In genomic region chr12:65666876-65667275, GRCh38 we compare ENCODE assay signal across 14 cellular contexts.
DNase-seq lines count a peak whose midpoint lies in the region; ATAC-seq and TF ChIP-seq lines count a peak whose summit lies in the region.
"Had no signal": no experiment of that assay in that cellular context is flagged by ENCODE, and none has a peak within 500 bp of the region (broad histone marks: within the 10 kb centered on the region; RNA-seq: fewer than 3 reads in every experiment).

No MANE protein-coding gene starts in this region.

- H2AK5ac ChIP-seq in neuronal stem cell (ENCODE audit: low read depth, low read length) = no peak overlapping the region

- no peak overlapping the region for H3K14ac ChIP-seq in neuronal stem cell (ENCODE audit: low read length)

- peak; percentile 3 to 12 for DNase-seq in activated CD4-positive, alpha-beta T cell treated with anti-CD3 and anti-CD28 coated beads, Interleukin-2, amount 50 U/mL, for 48 hours
- no peak for DNase-seq in activated CD4-positive, alpha-beta T cell treated with anti-CD3 and anti-CD28 coated beads for 4 hours
- DNase-seq in M059J (ENCODE audit: low read depth) (peak; percentile 68), astrocyte of the spinal cord (ENCODE audit: low read depth, low spot score) (peak; percentile 29), neuronal stem cell (ENCODE audit: low spot score) (no peak), midbrain (lab: John Stamatoyannopoulos, UW) (no peak)
- DNase-seq: Caco-2, NCI-H1436 treated with DMSO at 0.1 percent for 48 hours, NCI-H69, upper lobe of right lung had no signal

- H3K36me3 ChIP-seq in neuronal stem cell (replicated peaks in 1 of 2; ENCODE audit: control insufficient read depth in 2 of 2, insufficient read depth in 2 of 2, low read length in 2 of 2) = no peaks in the 10 kb centered on the region
- H3K36me3 ChIP-seq: cardiac muscle cell, upper lobe of right lung had no signal

- no peak overlapping the region for H2BK5ac ChIP-seq in neuronal stem cell (ENCODE audit: low read length)

- H3K23ac ChIP-seq in neuronal stem cell (ENCODE audit: low read depth, low read length, poor library complexity) = no peak overlapping the region

- no peak overlapping the region for H4K91ac ChIP-seq in neuronal stem cell (ENCODE audit: low read depth, low read length, poor library complexity)

- ATAC-seq in GM21381 (IDR thresholded peaks at IDR 0.05; ENCODE audit: unreplicated experiment) (no peak), HG02763 (IDR thresholded peaks at IDR 0.05; ENCODE audit: unreplicated experiment) (no peak)
- ATAC-seq: upper lobe of right lung had no signal

- no peak for TF ChIP-seq CTCF in astrocyte of the spinal cord (IDR thresholded peaks at IDR 0.05; ENCODE audit: low read depth, low read length)

- H3K18ac ChIP-seq in neuronal stem cell (ENCODE audit: low read length) = peak overlapping the region; percentile 42

- H3K4ac ChIP-seq in neuronal stem cell (ENCODE audit: low read length) = no peak overlapping the region

- no peak overlapping the region for H2BK12ac ChIP-seq in neuronal stem cell (ENCODE audit: low read length)

- no peak overlapping the region for H3K4me3 ChIP-seq in astrocyte of the spinal cord (ENCODE audit: low read depth, low read length)
- no peak overlapping the region for H3K4me3 ChIP-seq in neuronal stem cell (ENCODE audit: low read length in 2 of 2)
- H3K4me3 ChIP-seq: cardiac muscle cell, upper lobe of right lung had no signal

- no peak overlapping the region for H2BK120ac ChIP-seq in neuronal stem cell (ENCODE audit: low read depth, low read length)

- peaks cover 3% of the 10 kb centered on the region in 2 donors for H3K4me1 ChIP-seq in neuronal stem cell (ENCODE audit: control insufficient read depth in 2 of 2, insufficient read depth in 1 of 2, low read depth in 1 of 2, low read length in 2 of 2)
- H3K4me1 ChIP-seq: Caco-2, upper lobe of right lung had no signal

- no peak overlapping the region for H3K27ac ChIP-seq in neuronal stem cell (replicated peaks; ENCODE audit: low read length)
- H3K27ac ChIP-seq: cardiac muscle cell, RWPE1, upper lobe of right lung had no signal

- H2BK15ac ChIP-seq in neuronal stem cell (ENCODE audit: low read length) = no peak overlapping the region

- no peaks in the 10 kb centered on the region for H3K27me3 ChIP-seq in neuronal stem cell (ENCODE audit: control insufficient read depth in 3 of 3, insufficient read depth in 3 of 3, low read depth in 1 of 3, low read length in 3 of 3)
- H3K27me3 ChIP-seq: cardiac muscle cell had no signal

- H3K9me3 ChIP-seq in neuronal stem cell (replicated peaks in 1 of 2; ENCODE audit: control insufficient read depth in 2 of 2, insufficient read depth in 1 of 2, low read depth in 1 of 2, low read length in 2 of 2) = peaks cover 0 to 10% of the 10 kb centered on the region in 2 donors
- H3K9me3 ChIP-seq: Caco-2, upper lobe of right lung had no signal

- no peak overlapping the region for H3K4me2 ChIP-seq in neuronal stem cell (ENCODE audit: insufficient read depth, low read length, poor library complexity, severe bottlenecking)

- H2AFZ ChIP-seq in neuronal stem cell (ENCODE audit: low read length) = no peak overlapping the region

- no peaks in the 10 kb centered on the region for H3K79me1 ChIP-seq in neuronal stem cell (ENCODE audit: low read depth, low read length)

- in situ Hi-C loops in astrocyte of the spinal cord (cut with HindIII; ENCODE audit: low sequenced_read_pairs) = no loop called here

- no peak overlapping the region for H3K9ac ChIP-seq in neuronal stem cell (ENCODE audit: low read depth, low read length, poor library complexity)

- WGBS in neuronal stem cell (ENCODE audit: extremely low coverage in 2 of 2, insufficient read length in 2 of 2, insufficient replicate concordance in 1 of 2), 2 donors = no CpG with 5 or more reads among the region's 2 CpGs

- H4K8ac ChIP-seq in neuronal stem cell (ENCODE audit: low read depth, low read length) = no peak overlapping the region

Comparison
In these comparisons a context has a peak if more than half of its experiments do, and no peak if none do; other contexts are left out.
1. DNase-seq: peak in activated CD4-positive, alpha-beta T cell treated with anti-CD3 and anti-CD28 coated beads, Interleukin-2, amount 50 U/mL, for 48 hours (2 of 2), M059J (single experiment) and astrocyte of the spinal cord (single experiment); none in activated CD4-positive, alpha-beta T cell treated with anti-CD3 and anti-CD28 coated beads for 4 hours (0 of 2), neuronal stem cell (single experiment) and midbrain (single experiment).